In the genomic region with DNA sequence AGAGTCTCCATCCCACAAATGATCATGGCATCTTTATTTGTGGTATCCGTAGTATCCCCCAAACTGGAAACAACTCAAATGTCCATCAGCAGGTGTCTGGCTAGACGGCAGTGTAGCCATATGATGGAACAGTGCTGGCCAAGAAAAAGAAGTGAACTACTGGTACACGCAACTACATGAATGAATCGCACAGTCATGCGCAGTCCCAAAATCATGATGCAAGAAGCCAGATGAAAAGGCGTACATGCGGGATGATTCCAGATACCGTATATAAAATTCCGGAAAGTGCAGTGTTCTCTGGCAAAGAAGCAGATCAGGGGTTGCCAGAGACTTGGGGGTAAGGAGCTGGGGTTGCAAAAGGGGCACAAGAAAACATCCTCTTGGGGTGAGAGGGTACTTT, we compare ENCODE assay signal across 19 cellular contexts.
A peak's percentile ranks its signal among the peaks of the same experiment; 100 is the strongest.
DNase-seq lines count a peak whose midpoint lies in the region; ATAC-seq and TF ChIP-seq lines count a peak whose summit lies in the region.
"Had no signal": no experiment of that assay in that cellular context is flagged by ENCODE, and none has a peak within 500 bp of the region (broad histone marks: within the 10 kb centered on the region; RNA-seq: fewer than 3 reads in every experiment).

No MANE protein-coding gene starts in this region.

- CTCF ChIA-PET in PC-9 (lab: Charles Lee): no interaction called here

- no TSS peak for BruUV-seq in PC-9 (replicated peaks; lab: Mats Ljungman, UMichigan)

- POLR2A ChIA-PET in PC-9 (lab: Charles Lee; ENCODE audit: unreplicated experiment): no interaction called here

- WGBS in sigmoid colon, 2 donors: 94 to 96% methylated on average over 9 of the region's 9 CpGs

- H3K4me3 Mint-ChIP-seq in activated T-helper 2 cell treated with anti-CD3 and anti-CD28 coated beads, Interferon-gamma antibody, Interleukin-2, Interleukin-4, amounts not matched to agents 10 μg/mL and 5 μg/mL and 100 μg/mL, durations not matched to agents 14 hours and 24 hours and 36 hours (ENCODE audit: low read depth): no peak overlapping the region
- H3K4me3 Mint-ChIP-seq: CD4-positive, CD25-positive, alpha-beta regulatory T cell had no signal

- H4K20me1 ChIP-seq in PC-9 (ENCODE audit: insufficient read depth): no peaks in the 10 kb centered on the region

- intact Hi-C loops in PC-9 (cut with micrococcal nuclease; ENCODE audit: unreplicated experiment): no loop called here
- intact Hi-C loops in sigmoid colon (cut with DNase I): no loop called here
- intact Hi-C loops in activated T-helper 2 cell treated with anti-CD3 and anti-CD28 coated beads, Interferon-gamma antibody, Interleukin-2, Interleukin-4, amounts not matched to agents 10 μg/mL and 5 μg/mL and 100 μg/mL, durations not matched to agents 14 hours and 24 hours and 36 hours (cut with micrococcal nuclease): no loop called here

- no peak for TF ChIP-seq EP300 in sigmoid colon (IDR thresholded peaks at IDR 0.05)

- H3K4me3 ChIP-seq in ACC112 (ENCODE audit: low read depth, low read length): no peak overlapping the region
- H3K4me3 ChIP-seq in PC-9: no peak overlapping the region
- no peak overlapping the region for H3K4me3 ChIP-seq in sigmoid colon
- H3K4me3 ChIP-seq: MG63 had no signal

- peak overlapping the region; percentile 94 for H3K27ac ChIP-seq in ACC112 (ENCODE audit: low read depth, low read length)
- H3K27ac ChIP-seq in PC-9: peak overlapping the region; percentile 74
- peak overlapping the region; percentile 98 for H3K27ac ChIP-seq in epithelial cell of prostate
- H3K27ac ChIP-seq in sigmoid colon: peak overlapping the region in 3 of 4 donors; percentile 82 to 90 (median 87)

- H3K9me3 ChIP-seq in PC-9 (ENCODE audit: insufficient read depth, low read depth) (no peaks in the 10 kb centered on the region), sigmoid colon (no peaks in the 10 kb centered on the region)
- H3K9me3 ChIP-seq: MG63 had no signal

- 0 out of 2 replicates have a peak overlapping the region, but pooled peaks have one; percentile 58 for H3K4me2 ChIP-seq in PC-9

- H2AFZ ChIP-seq in ACC112 (ENCODE audit: low read length, unreplicated experiment) (no peak overlapping the region), PC-9 (no peak overlapping the region)

- no peaks in the 10 kb centered on the region for H3K27me3 Mint-ChIP-seq in activated T-helper 2 cell treated with anti-CD3 and anti-CD28 coated beads, Interferon-gamma antibody, Interleukin-2, Interleukin-4, amounts not matched to agents 10 μg/mL and 5 μg/mL and 100 μg/mL, durations not matched to agents 14 hours and 24 hours and 36 hours (ENCODE audit: low read depth)

- peaks cover 64% of the 10 kb centered on the region for H3F3A ChIP-seq in PC-9 (ENCODE audit: insufficient read depth, low read depth)

- H3K27ac Mint-ChIP-seq in activated T-helper 2 cell treated with anti-CD3 and anti-CD28 coated beads, Interferon-gamma antibody, Interleukin-2, Interleukin-4, amounts not matched to agents 10 μg/mL and 5 μg/mL and 100 μg/mL, durations not matched to agents 14 hours and 24 hours and 36 hours: no peak overlapping the region
- H3K27ac Mint-ChIP-seq: CD4-positive, CD25-positive, alpha-beta regulatory T cell had no signal

- H3K9me2 ChIP-seq in PC-9 (ENCODE audit: insufficient read depth): no peaks in the 10 kb centered on the region

- H3K9me3 Mint-ChIP-seq in activated T-helper 2 cell treated with anti-CD3 and anti-CD28 coated beads, Interferon-gamma antibody, Interleukin-2, Interleukin-4, amounts not matched to agents 10 μg/mL and 5 μg/mL and 100 μg/mL, durations not matched to agents 14 hours and 24 hours and 36 hours: no peaks in the 10 kb centered on the region
- H3K9me3 Mint-ChIP-seq: CD4-positive, CD25-positive, alpha-beta regulatory T cell had no signal

- TF ChIP-seq CTCF in PC-9 (conservative IDR thresholded peaks at IDR 0.05) (no peak), sigmoid colon (IDR thresholded peaks at IDR 0.05) (no peak)

- no peak for ATAC-seq in GM19452 (IDR thresholded peaks at IDR 0.05; ENCODE audit: unreplicated experiment)

- no peaks in the 10 kb centered on the region for H3K36me3 Mint-ChIP-seq in activated T-helper 2 cell treated with anti-CD3 and anti-CD28 coated beads, Interferon-gamma antibody, Interleukin-2, Interleukin-4, amounts not matched to agents 10 μg/mL and 5 μg/mL and 100 μg/mL, durations not matched to agents 14 hours and 24 hours and 36 hours (ENCODE audit: low read depth)
- H3K36me3 Mint-ChIP-seq: CD4-positive, CD25-positive, alpha-beta regulatory T cell had no signal

- no peaks in the 10 kb centered on the region for H3K27me3 ChIP-seq in ACC112 (ENCODE audit: insufficient read depth, low read length)
- no peaks in the 10 kb centered on the region for H3K27me3 ChIP-seq in PC-9 (ENCODE audit: insufficient read depth, low read depth)
- H3K27me3 ChIP-seq in sigmoid colon: no peaks in the 10 kb centered on the region
- H3K27me3 ChIP-seq: MG63 had no signal

- no peak for TF ChIP-seq POLR2A in sigmoid colon (IDR thresholded peaks at IDR 0.05)

- no peaks in the 10 kb centered on the region for H3K4me1 Mint-ChIP-seq in activated T-helper 2 cell treated with anti-CD3 and anti-CD28 coated beads, Interferon-gamma antibody, Interleukin-2, Interleukin-4, amounts not matched to agents 10 μg/mL and 5 μg/mL and 100 μg/mL, durations not matched to agents 14 hours and 24 hours and 36 hours (ENCODE audit: low read depth)
- H3K4me1 Mint-ChIP-seq: CD4-positive, CD25-positive, alpha-beta regulatory T cell had no signal

- DNase-seq in PC-9: no peak
- no peak for DNase-seq in epithelial cell of prostate (ENCODE audit: low read depth, low spot score)
- DNase-seq in sigmoid colon: no peak
- no peak for DNase-seq in NCI-H2171 treated with DMSO at 0.1 percent for 48 hours (lab: John Stamatoyannopoulos, UW)
- DNase-seq in activated T-helper 2 cell treated with anti-CD3 and anti-CD28 coated beads, Interferon-gamma antibody, Interleukin-2, Interleukin-4, amounts not matched to agents 10 μg/mL and 5 μg/mL and 100 μg/mL, durations not matched to agents 14 hours and 24 hours and 36 hours (ENCODE audit: low spot score): no peak
- DNase-seq in GM19238 (ENCODE audit: insufficient read length, low spot score): no peak
- DNase-seq: ACHN; CD4-positive, CD25-positive, alpha-beta regulatory T cell; DND-41; GDM1; GOT3; NCI-H1105 treated with DMSO at 0.1 percent for 48 hours; NCI-H187; NCI-H446 treated with DMSO at 0.1 percent for 48 hours; NCI-H748 treated with DMSO at 0.1 percent for 48 hours; Right ventricle myocardium superior had no signal

- H3K79me2 ChIP-seq in ACC112 (ENCODE audit: control insufficient read depth, insufficient read depth, low read length, unreplicated experiment) (peaks cover 36% of the 10 kb centered on the region), PC-9 (ENCODE audit: low read depth) (peaks cover 75% of the 10 kb centered on the region)

- peaks cover 58% of the 10 kb centered on the region for H3K4me1 ChIP-seq in ACC112 (ENCODE audit: control insufficient read depth, insufficient read depth, low read length, unreplicated experiment)
- peaks cover 41% of the 10 kb centered on the region for H3K4me1 ChIP-seq in PC-9 (replicated peaks; ENCODE audit: insufficient read depth)
- H3K4me1 ChIP-seq in sigmoid colon: peaks cover 0 to 74% (median 62%) of the 10 kb centered on the region in 4 donors

- 0 out of 2 replicates have a peak, but pooled peaks cover 7% of the 10 kb centered on the region for H3K36me3 ChIP-seq in ACC112 (ENCODE audit: insufficient read depth, low read length)
- H3K36me3 ChIP-seq in PC-9 (ENCODE audit: low read depth): peaks cover 3% of the 10 kb centered on the region; the same call in 1 of the 2 replicates
- no peaks in the 10 kb centered on the region for H3K36me3 ChIP-seq in sigmoid colon
